Comparison of ENCODE assay signal across 17 cellular contexts in the genomic region with DNA sequence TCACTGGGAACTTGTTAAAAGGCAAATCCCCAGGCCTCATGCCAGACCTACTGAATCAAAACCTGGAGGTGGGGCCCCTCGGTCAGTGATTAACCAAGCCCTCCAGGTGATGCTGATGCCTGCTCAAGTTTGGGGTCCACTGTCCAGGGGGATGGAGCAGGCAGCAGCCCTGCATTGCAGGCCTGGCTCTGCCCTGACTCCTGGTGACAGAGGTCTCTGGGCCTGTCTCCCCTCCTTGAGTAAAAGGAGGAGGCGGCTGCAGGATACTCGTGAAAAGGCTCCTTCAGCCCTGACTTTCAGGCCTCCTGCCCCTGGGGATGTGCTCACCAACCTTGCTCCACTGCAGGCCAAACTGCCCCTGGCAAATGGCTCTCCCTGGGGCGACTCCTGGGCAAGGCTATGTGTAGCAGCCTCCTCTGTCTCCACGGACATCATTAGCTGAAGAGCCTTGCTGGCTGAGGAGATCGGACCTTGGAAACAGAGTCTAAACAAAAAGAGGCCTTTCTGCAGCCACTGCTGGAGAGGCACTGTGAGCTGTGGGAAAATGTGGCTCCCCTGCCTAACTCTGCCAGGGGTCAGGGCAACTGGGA.
DNase-seq lines count a peak whose midpoint lies in the region; ATAC-seq and TF ChIP-seq lines count a peak whose summit lies in the region.
"Had no signal": no experiment of that assay in that cellular context is flagged by ENCODE, and none has a peak within 500 bp of the region (broad histone marks: within the 10 kb centered on the region; RNA-seq: fewer than 3 reads in every experiment).

No MANE protein-coding gene starts in this region.

- no peak overlapping the region for H3K27ac Mint-ChIP-seq in activated T-cell treated with anti-CD3 and anti-CD28 coated beads, Interleukin-2, amount 50 U/mL, for 72 hours
- H3K27ac Mint-ChIP-seq in activated CD8-positive, alpha-beta T cell treated with anti-CD3 and anti-CD28 coated beads for 36 hours = no peak overlapping the region
- H3K27ac Mint-ChIP-seq: CD8-positive, alpha-beta T cell; GM23338; IgD-negative memory B cell had no signal

- peak overlapping the region; percentile 31 for H3K18ac ChIP-seq in neuronal stem cell (ENCODE audit: low read length)

- no peak overlapping the region for H3K4me3 Mint-ChIP-seq in activated T-cell treated with anti-CD3 and anti-CD28 coated beads, Interleukin-2, amount 50 U/mL, for 72 hours
- H3K4me3 Mint-ChIP-seq in activated CD8-positive, alpha-beta T cell treated with anti-CD3 and anti-CD28 coated beads for 36 hours = no peak overlapping the region
- H3K4me3 Mint-ChIP-seq: CD8-positive, alpha-beta T cell; GM23338; IgD-negative memory B cell had no signal

- peak overlapping the region; percentile 50 for H2AK5ac ChIP-seq in neuronal stem cell (ENCODE audit: low read depth, low read length)

- WGBS in neuronal stem cell (ENCODE audit: extremely low coverage in 2 of 2, insufficient read length in 2 of 2, insufficient replicate concordance in 1 of 2), 2 donors = no CpG with 5 or more reads among the region's 6 CpGs

- no peak overlapping the region for H3K4me2 ChIP-seq in neuronal stem cell (ENCODE audit: insufficient read depth, low read length, poor library complexity, severe bottlenecking)
- H3K4me2 ChIP-seq: A549, BLaER1, GM23338 had no signal

- H3K4ac ChIP-seq in neuronal stem cell (ENCODE audit: low read length) = peak overlapping the region; percentile 38

- H3K9me3 ChIP-seq in neuronal stem cell (replicated peaks in 1 of 2; ENCODE audit: control insufficient read depth in 2 of 2, insufficient read depth in 1 of 2, low read depth in 1 of 2, low read length in 2 of 2) = peaks cover 0 to 2% of the 10 kb centered on the region in 2 donors
- H3K9me3 ChIP-seq: BLaER1 had no signal

- no peaks in the 10 kb centered on the region for H3K4me1 Mint-ChIP-seq in activated T-cell treated with anti-CD3 and anti-CD28 coated beads, Interleukin-2, amount 50 U/mL, for 72 hours (ENCODE audit: low read depth)
- no peaks in the 10 kb centered on the region for H3K4me1 Mint-ChIP-seq in activated CD8-positive, alpha-beta T cell treated with anti-CD3 and anti-CD28 coated beads for 36 hours (ENCODE audit: low read depth)
- H3K4me1 Mint-ChIP-seq: GM23338, IgD-negative memory B cell had no signal

- TF ChIP-seq CTCF in activated CD8-positive, alpha-beta T cell treated with anti-CD3 and anti-CD28 coated beads for 36 hours (IDR thresholded peaks at IDR 0.05) = no peak

- H3K27ac ChIP-seq in neuronal stem cell (replicated peaks; ENCODE audit: low read length) = no peak overlapping the region
- H3K27ac ChIP-seq: 22Rv1, A549, BLaER1 had no signal

- peak overlapping the region; percentile 21 for H2BK120ac ChIP-seq in neuronal stem cell (ENCODE audit: low read depth, low read length)

- peak overlapping the region; percentile 14 for H2BK15ac ChIP-seq in neuronal stem cell (ENCODE audit: low read length)

- H3K9ac ChIP-seq in neuronal stem cell (ENCODE audit: low read depth, low read length, poor library complexity) = no peak overlapping the region
- H3K9ac ChIP-seq: BLaER1 had no signal

- no peak overlapping the region for H3K4me3 ChIP-seq in neuronal stem cell (ENCODE audit: low read length in 2 of 2)
- H3K4me3 ChIP-seq: A549, BLaER1, GM23338 had no signal

- no peak overlapping the region for H2AFZ ChIP-seq in neuronal stem cell (ENCODE audit: low read length)
- H2AFZ ChIP-seq: GM23338 had no signal

- peaks cover 0 to 4% (median 0%) of the 10 kb centered on the region in 3 experiments for H3K27me3 ChIP-seq in neuronal stem cell (ENCODE audit: control insufficient read depth in 3 of 3, insufficient read depth in 3 of 3, low read depth in 1 of 3, low read length in 3 of 3)
- H3K27me3 ChIP-seq: BLaER1 had no signal

- H3K36me3 ChIP-seq in neuronal stem cell (replicated peaks in 1 of 2; ENCODE audit: control insufficient read depth in 2 of 2, insufficient read depth in 2 of 2, low read length in 2 of 2) = no peaks in the 10 kb centered on the region
- H3K36me3 ChIP-seq: BLaER1 had no signal

- no peak overlapping the region for H3K23ac ChIP-seq in neuronal stem cell (ENCODE audit: low read depth, low read length, poor library complexity)

- peak; percentile 43 for DNase-seq in activated CD8-positive, alpha-beta memory T cell treated with anti-CD3 and anti-CD28 coated beads for 24 hours
- DNase-seq in activated CD8-positive, alpha-beta memory T cell treated with anti-CD3 and anti-CD28 coated beads, Interleukin-2, amount 50 U/mL, for 4 hours = no peak
- DNase-seq in islet precursor cell = peak; percentile 47
- DNase-seq in neuronal stem cell (ENCODE audit: low spot score) = no peak
- no peak for DNase-seq in activated T-cell treated with anti-CD3 and anti-CD28 coated beads, Interleukin-2, amount 50 U/mL, for 72 hours
- DNase-seq in activated CD8-positive, alpha-beta T cell treated with anti-CD3 and anti-CD28 coated beads for 36 hours = no peak
- DNase-seq: Calu3, DMS79 treated with DMSO at 0.1 percent for 48 hours, GF-D8, HCEC 1CT had no signal

- POLR2A ChIA-PET in activated CD8-positive, alpha-beta T cell treated with anti-CD3 and anti-CD28 coated beads for 36 hours (lab: Charles Lee) = no interaction called here

- H3K36me3 Mint-ChIP-seq in activated T-cell treated with anti-CD3 and anti-CD28 coated beads, Interleukin-2, amount 50 U/mL, for 72 hours (ENCODE audit: insufficient read depth in 2 of 2) = peaks cover 0 to 1% of the 10 kb centered on the region in 2 donors
- no peaks in the 10 kb centered on the region for H3K36me3 Mint-ChIP-seq in activated CD8-positive, alpha-beta T cell treated with anti-CD3 and anti-CD28 coated beads for 36 hours (ENCODE audit: low read depth)
- H3K36me3 Mint-ChIP-seq: CD8-positive, alpha-beta T cell had no signal

- peaks cover 0 to 1% of the 10 kb centered on the region in 2 donors for H3K9me3 Mint-ChIP-seq in activated T-cell treated with anti-CD3 and anti-CD28 coated beads, Interleukin-2, amount 50 U/mL, for 72 hours
- no peaks in the 10 kb centered on the region for H3K9me3 Mint-ChIP-seq in activated CD8-positive, alpha-beta T cell treated with anti-CD3 and anti-CD28 coated beads for 36 hours
- H3K9me3 Mint-ChIP-seq: CD8-positive, alpha-beta T cell; GM23338 had no signal

- no peak for ATAC-seq in HG02759 (IDR thresholded peaks at IDR 0.05; ENCODE audit: unreplicated experiment)
- ATAC-seq in activated T-cell treated with anti-CD3 and anti-CD28 coated beads, Interleukin-2, amount 50 U/mL, for 72 hours (replicated peaks in 1 of 2) = no peak
- no peak for ATAC-seq in activated CD8-positive, alpha-beta T cell treated with anti-CD3 and anti-CD28 coated beads for 36 hours
- ATAC-seq: A549; CD8-positive, alpha-beta T cell; GM23338 had no signal

- no peaks in the 10 kb centered on the region for H3K79me1 ChIP-seq in neuronal stem cell (ENCODE audit: low read depth, low read length)

- H3K14ac ChIP-seq in neuronal stem cell (ENCODE audit: low read length) = peak overlapping the region; percentile 67

- peak overlapping the region; percentile 69 for H2BK12ac ChIP-seq in neuronal stem cell (ENCODE audit: low read length)

- H3K4me1 ChIP-seq in neuronal stem cell (ENCODE audit: control insufficient read depth in 2 of 2, insufficient read depth in 1 of 2, low read depth in 1 of 2, low read length in 2 of 2) = peaks cover 0 to 4% of the 10 kb centered on the region in 2 donors
- H3K4me1 ChIP-seq: A549, BLaER1 had no signal

- H2BK5ac ChIP-seq in neuronal stem cell (ENCODE audit: low read length) = no peak overlapping the region

- peaks cover 8% of the 10 kb centered on the region for H3K27me3 Mint-ChIP-seq in activated T-cell treated with anti-CD3 and anti-CD28 coated beads, Interleukin-2, amount 50 U/mL, for 72 hours (ENCODE audit: low read depth)
- H3K27me3 Mint-ChIP-seq in activated CD8-positive, alpha-beta T cell treated with anti-CD3 and anti-CD28 coated beads for 36 hours = peaks cover 1% of the 10 kb centered on the region

- intact Hi-C loops in activated CD8-positive, alpha-beta T cell treated with anti-CD3 and anti-CD28 coated beads for 36 hours (cut with micrococcal nuclease) = no loop called here

- no peak overlapping the region for H4K91ac ChIP-seq in neuronal stem cell (ENCODE audit: low read depth, low read length, poor library complexity)

- no peak overlapping the region for H4K8ac ChIP-seq in neuronal stem cell (ENCODE audit: low read depth, low read length)

- CTCF ChIA-PET in activated CD8-positive, alpha-beta T cell treated with anti-CD3 and anti-CD28 coated beads for 36 hours (lab: Charles Lee) = no interaction called here

Comparison
In these comparisons a context has a peak if more than half of its experiments do, and no peak if none do; other contexts are left out.
1. DNase-seq: peak in activated CD8-positive, alpha-beta memory T cell treated with anti-CD3 and anti-CD28 coated beads for 24 hours (single experiment) and islet precursor cell (single experiment); none in activated CD8-positive, alpha-beta memory T cell treated with anti-CD3 and anti-CD28 coated beads, Interleukin-2, amount 50 U/mL, for 4 hours (single experiment), neuronal stem cell (single experiment), activated T-cell treated with anti-CD3 and anti-CD28 coated beads, Interleukin-2, amount 50 U/mL, for 72 hours (0 of 2) and activated CD8-positive, alpha-beta T cell treated with anti-CD3 and anti-CD28 coated beads for 36 hours (single experiment).